8 cellular contexts compared by ENCODE assay signal in genomic region chr12:111757361-111758119, GRCh38. TPM values are rescaled to one million over a fixed set of nuclear protein-coding genes. Genes with fewer than 3 reads are reported as not detected.
DNase-seq lines count a peak whose midpoint lies in the region; ATAC-seq and TF ChIP-seq lines count a peak whose summit lies in the region.

No MANE protein-coding gene starts in this region.

- POLR2A ChIA-PET in A673 (lab: Charles Lee; ENCODE audit: low non-redundant PET), result no interaction called here

- TF ChIP-seq CTCF in A673 (conservative IDR thresholded peaks at IDR 0.05; ENCODE audit: low read depth, low read length) (no peak), spleen (IDR thresholded peaks at IDR 0.05 in 8 of 11, conservative IDR thresholded peaks at IDR 0.05 in 3 of 11) (no peak)

- no peak for DNase-seq in A673 (ENCODE audit: low spot score)
- DNase-seq in SK-N-MC (ENCODE audit: low read depth, low spot score), result no peak
- peak in 37 of 42 donors; percentile 27 to 72 (median 55) for DNase-seq in head of caudate nucleus
- DNase-seq in spleen, result no peak
- no peak for DNase-seq in NCI-H1417 treated with DMSO at 0.1 percent for 48 hours (lab: John Stamatoyannopoulos, UW)
- DNase-seq in stimulated activated CD4-positive, alpha-beta T cell treated with anti-CD3 and anti-CD28 coated beads, Interleukin-4, amount 100 ng/mL, for 24 hours, result no peak

- H3K27me3 ChIP-seq in A673 (replicated peaks; ENCODE audit: insufficient read depth, low read depth, low read length, poor library complexity) (no peaks in the 10 kb centered on the region), spleen (replicated peaks in 1 of 7) (no peaks in the 10 kb centered on the region)

- no peak overlapping the region for H3K9ac ChIP-seq in SK-N-MC (ENCODE audit: insufficient read length)

- H3K4me1 ChIP-seq in A673 (ENCODE audit: insufficient read depth, low read length, poor library complexity, severe bottlenecking) (no peaks in the 10 kb centered on the region), spleen (peaks cover 0 to 62% (median 29%) of the 10 kb centered on the region in 6 donors)

- ATAC-seq in GM21576 (IDR thresholded peaks at IDR 0.05; ENCODE audit: unreplicated experiment), result peak; percentile 42
- ATAC-seq in GM18867 (IDR thresholded peaks at IDR 0.05; ENCODE audit: unreplicated experiment), result no peak

- no peaks in the 10 kb centered on the region for H3K9me3 ChIP-seq in A673 (ENCODE audit: low read depth, low read length, poor library complexity, severe bottlenecking)
- H3K9me3 ChIP-seq in SK-N-MC (ENCODE audit: low read depth, low read length), result no peaks in the 10 kb centered on the region
- no peaks in the 10 kb centered on the region for H3K9me3 ChIP-seq in spleen

- intact Hi-C loops in A673 (cut with micrococcal nuclease; ENCODE audit: unreplicated experiment) (no loop called here), head of caudate nucleus (cut with DNase I) (loop anchor here (10.0 kb wide), 1 partner anchor 57 kb away; no protein-coding TSS in a partner anchor), spleen (cut with DNase I; ENCODE audit: low total_unique reads) (no loop called here)

- H3K27ac ChIP-seq in A673 (ENCODE audit: low read depth, low read length, poor library complexity, severe bottlenecking) (peak overlapping the region; percentile 2), SK-N-MC (peak overlapping the region; percentile 44), spleen (peak overlapping the region in 7 of 8 donors; percentile 4 to 77 (median 64))

- BruUV-seq in A673 (replicated peaks; lab: Mats Ljungman, UMichigan), result no TSS peak

- no peak overlapping the region for H3K4me3 ChIP-seq in A673 (ENCODE audit: low read depth, low read length, poor library complexity, severe bottlenecking)
- no peak overlapping the region for H3K4me3 ChIP-seq in SK-N-MC
- H3K4me3 ChIP-seq in spleen, result no peak overlapping the region

- CTCF ChIA-PET in A673 (lab: Charles Lee), result no interaction called here

- TF ChIP-seq POLR2A in spleen (IDR thresholded peaks at IDR 0.05), result no peak

- H3K36me3 ChIP-seq in A673 (ENCODE audit: insufficient read depth, low read length, poor library complexity, severe bottlenecking) (no peaks in the 10 kb centered on the region), SK-N-MC (ENCODE audit: insufficient read depth, low read length) (no peaks in the 10 kb centered on the region), spleen (peaks cover 0 to 55% (median 9%) of the 10 kb centered on the region in 6 donors)

- WGBS in spleen, 5 donors, result 27 to 36% (median 34%) methylated on average over 9 to 15 of the region's 15 CpGs

RNA-seq across cellular contexts. Expression of gene ALDH2, which starts 9.2 kb away (rescaled TPM):
- total RNA-seq in A673 (2021) (24.5 and 34.8 TPM in 2 replicates), spleen (10 to 100 TPM; 47.0 to 78.9 (median 53.5) TPM)
- polyA plus RNA-seq in spleen, result 10 to 100 TPM; 30.8 to 33.4 (median 32.7) TPM

Comparison
In these comparisons a context has a peak if more than half of its experiments do, and no peak if none do; other contexts are left out.
1. DNase-seq: peak in head of caudate nucleus (37 of 42); none in A673 (single experiment), SK-N-MC (single experiment), spleen (single experiment), NCI-H1417 treated with DMSO at 0.1 percent for 48 hours (single experiment) and stimulated activated CD4-positive, alpha-beta T cell treated with anti-CD3 and anti-CD28 coated beads, Interleukin-4, amount 100 ng/mL, for 24 hours (single experiment).
2. H3K27ac ChIP-seq: peak in every context shown above with its lines; median percentile 64 in spleen; 44 in SK-N-MC; 2 in A673.